10 cellular contexts compared by ENCODE assay signal in the genomic region with DNA sequence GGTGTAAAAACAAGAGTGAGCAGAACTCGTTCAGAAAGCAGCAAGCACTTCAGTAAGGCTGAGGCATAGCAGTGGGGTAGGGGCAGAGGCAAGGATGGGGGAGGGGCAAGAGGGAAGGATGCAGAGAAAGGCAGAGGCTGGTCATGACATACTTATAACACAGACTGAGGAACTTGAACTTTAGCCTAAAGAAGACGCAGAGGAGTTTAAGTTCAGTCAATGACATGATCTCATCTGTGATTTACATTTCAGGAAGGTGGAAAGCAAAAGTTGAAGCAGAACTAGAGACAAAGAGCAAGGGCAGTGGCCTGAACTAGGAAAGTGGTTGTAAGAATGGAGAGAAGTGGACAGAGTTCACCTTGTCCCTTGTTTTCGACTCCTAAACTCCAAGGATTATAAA. TPM values are rescaled to one million over a fixed set of nuclear protein-coding genes. Genes with fewer than 3 reads are reported as not detected.
A peak's percentile ranks its signal among the peaks of the same experiment; 100 is the strongest.
DNase-seq lines count a peak whose midpoint lies in the region; ATAC-seq and TF ChIP-seq lines count a peak whose summit lies in the region.
"Had no signal": no experiment of that assay in that cellular context is flagged by ENCODE, and none has a peak within 500 bp of the region (broad histone marks: within the 10 kb centered on the region; RNA-seq: fewer than 3 reads in every experiment).

No MANE protein-coding gene starts in this region.

- peaks cover 8% of the 10 kb centered on the region for H3K4me1 Mint-ChIP-seq in activated T-cell treated with anti-CD3 and anti-CD28 coated beads, Interleukin-2, amount 50 U/mL, for 4 hours (ENCODE audit: low read depth)

- no peaks in the 10 kb centered on the region for H3K9me3 ChIP-seq in hepatocyte (ENCODE audit: low read depth)

- H3K36me3 ChIP-seq in hepatocyte (replicated peaks; ENCODE audit: insufficient read depth, low read depth) = no peaks in the 10 kb centered on the region

- DNase-seq in CD1c-positive myeloid dendritic cell (ENCODE audit: extremely low spot score) (peak; percentile 87), hepatocyte (ENCODE audit: low spot score) (peak; percentile 35), NCI-H1694 treated with DMSO at 0.1 percent for 48 hours (lab: John Stamatoyannopoulos, UW) (no peak)
- DNase-seq in activated T-cell treated with anti-CD3 and anti-CD28 coated beads, Interleukin-2, amount 50 U/mL, for 4 hours = no peak
- DNase-seq: SHP77 had no signal

- peaks cover 6% of the 10 kb centered on the region for H3K4me1 ChIP-seq in hepatocyte (ENCODE audit: insufficient read depth)

- no peaks in the 10 kb centered on the region for H3K36me3 Mint-ChIP-seq in activated T-cell treated with anti-CD3 and anti-CD28 coated beads, Interleukin-2, amount 50 U/mL, for 4 hours (ENCODE audit: insufficient read depth)

- no peaks in the 10 kb centered on the region for H3K9me3 Mint-ChIP-seq in activated T-cell treated with anti-CD3 and anti-CD28 coated beads, Interleukin-2, amount 50 U/mL, for 4 hours

- no peak overlapping the region for H3K4me3 Mint-ChIP-seq in activated T-cell treated with anti-CD3 and anti-CD28 coated beads, Interleukin-2, amount 50 U/mL, for 4 hours
- H3K4me3 Mint-ChIP-seq: activated T-helper 17 cell treated with anti-CD3 and anti-CD28 coated beads, Interleukin-2, amount 50 U/mL, for 72 hours had no signal

- peak overlapping the region; percentile 12 for H3K27ac ChIP-seq in hepatocyte

- H2AFZ ChIP-seq in hepatocyte = no peak overlapping the region

- H3K9me2 ChIP-seq in hepatocyte (replicated peaks; ENCODE audit: insufficient read depth) = no peaks in the 10 kb centered on the region

- no peaks in the 10 kb centered on the region for H3K27me3 ChIP-seq in hepatocyte

- peaks cover 51% of the 10 kb centered on the region for H3K79me2 ChIP-seq in hepatocyte

- no peak overlapping the region for H3K4me2 ChIP-seq in hepatocyte

- H3K27me3 Mint-ChIP-seq in activated T-cell treated with anti-CD3 and anti-CD28 coated beads, Interleukin-2, amount 50 U/mL, for 4 hours (ENCODE audit: low read depth) = no peaks in the 10 kb centered on the region
- H3K27me3 Mint-ChIP-seq: activated T-helper 17 cell treated with anti-CD3 and anti-CD28 coated beads, Interleukin-2, amount 50 U/mL, for 72 hours had no signal

- ATAC-seq in GM19397 (IDR thresholded peaks at IDR 0.05; ENCODE audit: unreplicated experiment) (peak; percentile 33), HG03520 (IDR thresholded peaks at IDR 0.05; ENCODE audit: unreplicated experiment) (peak; percentile 29), GM21526 (IDR thresholded peaks at IDR 0.05; ENCODE audit: low FRiP score, unreplicated experiment) (no peak), HG03039 (IDR thresholded peaks at IDR 0.05; ENCODE audit: unreplicated experiment) (no peak)
- no peak for ATAC-seq in activated T-cell treated with anti-CD3 and anti-CD28 coated beads, Interleukin-2, amount 50 U/mL, for 4 hours
- ATAC-seq: activated T-helper 17 cell treated with anti-CD3 and anti-CD28 coated beads, Interleukin-2, amount 50 U/mL, for 72 hours had no signal

- WGBS in hepatocyte (ENCODE audit: low lambda C conversion rate, missing lambda C conversion rate) = 69% methylated on average over 3 of the region's 3 CpGs

- H4K20me1 ChIP-seq in hepatocyte (ENCODE audit: insufficient read depth, poor library complexity, severe bottlenecking) = no peaks in the 10 kb centered on the region

- TF ChIP-seq CTCF in hepatocyte (IDR thresholded peaks at IDR 0.05; ENCODE audit: poor library complexity) = no peak

- H3K4me3 ChIP-seq in hepatocyte = no peak overlapping the region

RNA-seq across cellular contexts. Expression of gene MACC1, which starts 15.8 kb away (rescaled TPM):
- total RNA-seq in hepatocyte = 42.9 and 46.0 TPM in 2 replicates
- 6.9 and 7.2 TPM in 2 replicates for polyA plus RNA-seq in hepatocyte
- under 1 TPM; 0.19 to 0.34 (median 0.23) TPM for total RNA-seq in activated T-cell treated with anti-CD3 and anti-CD28 coated beads, Interleukin-2, amount 50 U/mL, for 4 hours

Comparison
In these comparisons a context has a peak if more than half of its experiments do, and no peak if none do; other contexts are left out.
1. DNase-seq: peak in CD1c-positive myeloid dendritic cell (single experiment) and hepatocyte (single experiment); none in NCI-H1694 treated with DMSO at 0.1 percent for 48 hours (single experiment) and activated T-cell treated with anti-CD3 and anti-CD28 coated beads, Interleukin-2, amount 50 U/mL, for 4 hours (single experiment).
2. ATAC-seq: peak in GM19397 (single experiment) and HG03520 (single experiment); none in GM21526 (single experiment), HG03039 (single experiment) and activated T-cell treated with anti-CD3 and anti-CD28 coated beads, Interleukin-2, amount 50 U/mL, for 4 hours (0 of 2).
3. RNA of gene MACC1, which starts 15.8 kb away (total RNA-seq): 42.9 to 46.0 TPM in hepatocyte; 0.19 to 0.34 TPM in activated T-cell treated with anti-CD3 and anti-CD28 coated beads, Interleukin-2, amount 50 U/mL, for 4 hours; every median in the first group is over 10 times any median in the second.